ENCODE assay signal across 20 cellular contexts in the genomic region with DNA sequence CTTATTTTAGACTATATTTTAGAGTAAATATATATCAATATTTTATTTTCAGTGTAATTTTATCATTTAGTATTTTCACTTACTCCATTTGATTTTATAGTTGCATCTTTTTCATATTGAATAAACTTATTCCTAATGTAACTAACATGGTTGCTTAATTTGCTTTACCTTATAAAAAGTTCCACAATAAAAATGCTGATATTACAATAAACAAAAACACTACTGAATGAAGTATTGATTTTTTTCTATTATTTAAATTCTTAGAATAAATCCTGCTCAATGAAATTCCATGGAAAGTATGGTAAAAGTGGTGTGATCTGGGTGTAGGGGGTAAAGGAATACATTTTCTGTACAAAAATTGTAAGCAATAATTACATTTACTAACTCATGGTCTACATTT.
DNase-seq lines count a peak whose midpoint lies in the region; ATAC-seq, FAIRE-seq and TF ChIP-seq lines count a peak whose summit lies in the region.
"Had no signal": no experiment of that assay in that cellular context is flagged by ENCODE, and none has a peak within 500 bp of the region (broad histone marks: within the 10 kb centered on the region; RNA-seq: fewer than 3 reads in every experiment).

No MANE protein-coding gene starts in this region.

- no peak overlapping the region for H3K4me3 ChIP-seq in HepG2 (replicated peaks in 1 of 3; ENCODE audit: insufficient read depth in 1 of 3, low read depth in 2 of 3, low read length in 3 of 3)
- no peak overlapping the region for H3K4me3 ChIP-seq in right lobe of liver
- no peak overlapping the region for H3K4me3 ChIP-seq in smooth muscle cell
- H3K4me3 ChIP-seq: BLaER1 treated with 17β-estradiol and CSF1 and Interleukin-3, amounts not matched to agents 10 nM and 100 nM; GM12878 had no signal

- no peak for TF ChIP-seq EP300 in HepG2 (IDR thresholded peaks at IDR 0.05; ENCODE audit: low read depth in 2 of 2, low read length in 2 of 2)
- TF ChIP-seq EP300 in HepG2 (CRISPR knock-in tag; IDR thresholded peaks at IDR 0.05; ENCODE audit: borderline replicate concordance), result no peak

- in situ Hi-C loops in HepG2 (cut with HindIII; ENCODE audit: extremely low pct_ligation_motif_present, low pct_unique_long_range_greater_than_20kb), result no loop called here

- no peak for DNase-seq in HepG2 (ENCODE audit: low spot score)
- DNase-seq in right lobe of liver, result no peak
- DNase-seq in smooth muscle cell (lab: John Stamatoyannopoulos, UW; ENCODE audit: unreplicated experiment), result no peak
- no peak for DNase-seq in SHP77 treated with DMSO at 0.1 percent for 48 hours (lab: John Stamatoyannopoulos, UW)
- DNase-seq: AML-193; Caco-2; Calu3; CD4-positive, alpha-beta T cell; CD8-positive, alpha-beta T cell; DMS79 treated with DMSO at 0.1 percent for 48 hours; GDM1 had no signal

- FAIRE-seq in HepG2 (lab: Jason Lieb, UNC) (no peak), G401.6 (lab: Jason Lieb, UNC) (peak; percentile 55)
- FAIRE-seq: D721Med, GM12878, GM12892, GM18507 had no signal

- TF ChIP-seq POLR2A in HepG2 (IDR thresholded peaks at IDR 0.05; ENCODE audit: insufficient read depth in 1 of 2, low read depth in 2 of 2, low read length in 2 of 2) (no peak), right lobe of liver (IDR thresholded peaks at IDR 0.05) (no peak)

- no peak for TF ChIP-seq CTCF in HepG2 (CRISPR knock-in tag; IDR thresholded peaks at IDR 0.05)
- no peak for TF ChIP-seq CTCF in right lobe of liver (IDR thresholded peaks at IDR 0.05)
- no peak for TF ChIP-seq CTCF in smooth muscle cell (IDR thresholded peaks at IDR 0.05; ENCODE audit: borderline replicate concordance, insufficient read depth, poor library complexity, severe bottlenecking)

- ATAC-seq in HepG2, result no peak
- ATAC-seq in right lobe of liver, result no peak
- ATAC-seq in HG03135 (IDR thresholded peaks at IDR 0.05; ENCODE audit: unreplicated experiment), result no peak
- ATAC-seq: CD8-positive, alpha-beta T cell; GM12878 had no signal

- BruUV-seq in HepG2 (replicated peaks; lab: Mats Ljungman, UMichigan), result no TSS peak

- H2AFZ ChIP-seq in HepG2 (ENCODE audit: low read length) (no peak overlapping the region), smooth muscle cell (ENCODE audit: low read depth) (peak overlapping the region; percentile 34)

- H3K27ac ChIP-seq in HepG2 (ENCODE audit: extremely low read length, insufficient read depth, low read length), result no peak overlapping the region
- H3K27ac ChIP-seq in right lobe of liver, result no peak overlapping the region
- no peak overlapping the region for H3K27ac ChIP-seq in smooth muscle cell (ENCODE audit: low read depth)
- H3K27ac ChIP-seq: 22Rv1; BLaER1 treated with 17β-estradiol and CSF1 and Interleukin-3, amounts not matched to agents 10 nM and 100 nM; C4-2B had no signal

- intact Hi-C loops in HepG2 (cut with micrococcal nuclease; ENCODE audit: unreplicated experiment) (no loop called here), right lobe of liver (cut with DNase I) (no loop called here)

- H3K27me3 ChIP-seq in HepG2 (ENCODE audit: control insufficient read depth in 1 of 2, insufficient read depth in 2 of 2, low read length in 2 of 2) (no peaks in the 10 kb centered on the region), right lobe of liver (no peaks in the 10 kb centered on the region), smooth muscle cell (ENCODE audit: low read depth) (no peaks in the 10 kb centered on the region)
- H3K27me3 ChIP-seq: BLaER1 treated with 17β-estradiol and CSF1 and Interleukin-3, amounts not matched to agents 10 nM and 100 nM had no signal

- H3K4me2 ChIP-seq in HepG2 (ENCODE audit: low read depth, low read length) (no peak overlapping the region), smooth muscle cell (no peak overlapping the region)
- H3K4me2 ChIP-seq: BLaER1 treated with 17β-estradiol and CSF1 and Interleukin-3, amounts not matched to agents 10 nM and 100 nM had no signal

- H3K36me3 ChIP-seq in HepG2 (replicated peaks in 1 of 2; ENCODE audit: control insufficient read depth in 1 of 2, insufficient read depth in 2 of 2, low read length in 2 of 2), result no peaks in the 10 kb centered on the region
- H3K36me3 ChIP-seq in right lobe of liver, result no peaks in the 10 kb centered on the region
- H3K36me3 ChIP-seq in smooth muscle cell (ENCODE audit: low read depth), result no peaks in the 10 kb centered on the region
- H3K36me3 ChIP-seq: BLaER1 treated with 17β-estradiol and CSF1 and Interleukin-3, amounts not matched to agents 10 nM and 100 nM had no signal

- H3F3A ChIP-seq in smooth muscle cell (ENCODE audit: low read depth), result no peaks in the 10 kb centered on the region

- POLR2A ChIA-PET in HepG2 (lab: Yijun Ruan, JAX), result no interaction called here

- H3K4me1 ChIP-seq in HepG2 (ENCODE audit: insufficient read depth, low read length) (no peaks in the 10 kb centered on the region), right lobe of liver (no peaks in the 10 kb centered on the region), smooth muscle cell (ENCODE audit: low read depth) (no peaks in the 10 kb centered on the region)
- H3K4me1 ChIP-seq: BLaER1 treated with 17β-estradiol and CSF1 and Interleukin-3, amounts not matched to agents 10 nM and 100 nM; Caco-2 had no signal

- H3K9ac ChIP-seq in HepG2 (ENCODE audit: insufficient read depth, low read depth, low read length) (no peak overlapping the region), smooth muscle cell (ENCODE audit: low read depth) (no peak overlapping the region)
- H3K9ac ChIP-seq: BLaER1 treated with 17β-estradiol and CSF1 and Interleukin-3, amounts not matched to agents 10 nM and 100 nM had no signal

- H4K20me1 ChIP-seq in HepG2 (ENCODE audit: insufficient read depth, low read length) (no peaks in the 10 kb centered on the region), smooth muscle cell (ENCODE audit: low read depth) (no peaks in the 10 kb centered on the region)
- H4K20me1 ChIP-seq: BLaER1 treated with 17β-estradiol and CSF1 and Interleukin-3, amounts not matched to agents 10 nM and 100 nM had no signal

- no peaks in the 10 kb centered on the region for H3K79me2 ChIP-seq in HepG2 (ENCODE audit: insufficient read depth, low read length)
- no peaks in the 10 kb centered on the region for H3K79me2 ChIP-seq in smooth muscle cell (ENCODE audit: low read depth)

- no peak for TF ChIP-seq RAD21 in HepG2 (CRISPR knock-in tag; IDR thresholded peaks at IDR 0.05)

- CTCF ChIA-PET in HepG2 (lab: Yijun Ruan, JAX; ENCODE audit: low intra/inter-chr PET ratio, low total read pairs), result no interaction called here

- H3K9me3 ChIP-seq in HepG2 (ENCODE audit: low read length) (no peaks in the 10 kb centered on the region), right lobe of liver (no peaks in the 10 kb centered on the region), smooth muscle cell (replicated peaks; ENCODE audit: low read depth) (no peaks in the 10 kb centered on the region)
- H3K9me3 ChIP-seq: BLaER1 treated with 17β-estradiol and CSF1 and Interleukin-3, amounts not matched to agents 10 nM and 100 nM; Caco-2 had no signal

TF ChIP-seq in HepG2, 621 proteins besides CTCF, POLR2A, EP300 and RAD21:
- TF ChIP-seq MAFF (IDR thresholded peaks at IDR 0.05; ENCODE audit: low read depth, low read length) (peak; percentile 59; the same call in 1 of the 2 replicates), NFYB (CRISPR knock-in tag; IDR thresholded peaks at IDR 0.05) (no peak), MAFK (conservative IDR thresholded peaks at IDR 0.05 in 1 of 2, IDR thresholded peaks at IDR 0.05 in 1 of 2; ENCODE audit: low read length in 2 of 2) (peak; percentile 34 to 75; a peak in 3 of 4 replicates)
TF ChIP-seq in HepG2: peak in this region for 2.
